ENCODE assay signal across 8 cellular contexts in genomic region chr4:15396157-15396800, GRCh38. TPM values are rescaled to one million over a fixed set of nuclear protein-coding genes. Genes with fewer than 3 reads are reported as not detected.
DNase-seq lines count a peak whose midpoint lies in the region; ATAC-seq and TF ChIP-seq lines count a peak whose summit lies in the region.

No MANE protein-coding gene starts in this region.

- 65 to 67% methylated on average over 4 of the region's 4 CpGs for WGBS in testis, 2 donors

- no peaks in the 10 kb centered on the region for H3K9me3 ChIP-seq in mucosa of descending colon
- no peaks in the 10 kb centered on the region for H3K9me3 ChIP-seq in testis

- in situ Hi-C loops in ACHN (cut with HindIII; ENCODE audit: low pct_ligation_motif_present, low pct_unique_long_range_greater_than_20kb, low sequenced_read_pairs) (no loop called here), GM13977 (cut with MboI; ENCODE audit: low pct_unique_long_range_greater_than_20kb, low sequenced_read_pairs, unreplicated experiment) (no loop called here)

- no peaks in the 10 kb centered on the region for H3K27me3 Mint-ChIP-seq in activated CD4-positive, alpha-beta T cell treated with anti-CD3 and anti-CD28 coated beads for 36 hours

- POLR2A ChIA-PET in activated CD4-positive, alpha-beta T cell treated with anti-CD3 and anti-CD28 coated beads for 36 hours (lab: Charles Lee) = interaction anchor here (0.6 to 0.7 kb wide), 2 partner anchors 153 to 196 kb away, joined by 3 to 6 read pairs; no protein-coding TSS in a partner anchor

- H3K36me3 ChIP-seq in mucosa of descending colon (ENCODE audit: low read depth) (no peaks in the 10 kb centered on the region), testis (ENCODE audit: low read depth, missing control alignments) (no peaks in the 10 kb centered on the region)

- no peaks in the 10 kb centered on the region for H3K9me3 Mint-ChIP-seq in activated CD4-positive, alpha-beta T cell treated with anti-CD3 and anti-CD28 coated beads for 36 hours (ENCODE audit: low read depth)

- H3K27ac ChIP-seq in testis = no peak overlapping the region

- no peak for TF ChIP-seq POLR2A in testis (IDR thresholded peaks at IDR 0.05)

- H3K27me3 ChIP-seq in testis = no peaks in the 10 kb centered on the region

- H3K4me3 ChIP-seq in mucosa of descending colon (no peak overlapping the region), testis (no peak overlapping the region)

- CTCF ChIA-PET in activated CD4-positive, alpha-beta T cell treated with anti-CD3 and anti-CD28 coated beads for 36 hours (lab: Charles Lee) = interaction anchor here (0.5 to 4.1 kb wide), 28 partner anchors 9 to 488 kb away, joined by 3 to 19 read pairs (median 4); no protein-coding TSS in a partner anchor

- no peaks in the 10 kb centered on the region for H3K36me3 Mint-ChIP-seq in activated CD4-positive, alpha-beta T cell treated with anti-CD3 and anti-CD28 coated beads for 36 hours (ENCODE audit: low read depth)

- intact Hi-C loops in activated CD4-positive, alpha-beta T cell treated with anti-CD3 and anti-CD28 coated beads for 36 hours (cut with DNase I, micrococcal nuclease) = loop anchor here (1.0 to 5.0 kb wide), 6 partner anchors 61 to 165 kb away; no protein-coding TSS in a partner anchor
- intact Hi-C loops in mucosa of descending colon (cut with DNase I, micrococcal nuclease) (loop anchor here (10.0 kb wide), 2 partner anchors 151 to 161 kb away; no protein-coding TSS in a partner anchor), testis (cut with DNase I; ENCODE audit: low total_unique reads) (no loop called here)

- ATAC-seq in HG02759 (IDR thresholded peaks at IDR 0.05; ENCODE audit: unreplicated experiment) = peak; percentile 88
- ATAC-seq in activated CD4-positive, alpha-beta T cell treated with anti-CD3 and anti-CD28 coated beads for 36 hours = peak; percentile 84
- peak; percentile 81 for ATAC-seq in mucosa of descending colon

- H3K4me3 Mint-ChIP-seq in activated CD4-positive, alpha-beta T cell treated with anti-CD3 and anti-CD28 coated beads for 36 hours = no peak overlapping the region

- H3K4me1 ChIP-seq in mucosa of descending colon (ENCODE audit: low read depth) = no peaks in the 10 kb centered on the region
- no peaks in the 10 kb centered on the region for H3K4me1 ChIP-seq in testis

- H3K27ac Mint-ChIP-seq in activated CD4-positive, alpha-beta T cell treated with anti-CD3 and anti-CD28 coated beads for 36 hours = no peak overlapping the region

- peak; percentile 84 for TF ChIP-seq CTCF in GM13977 (IDR thresholded peaks at IDR 0.05; ENCODE audit: extremely low read depth, insufficient read depth, missing control alignments)
- peak; percentile 48 for TF ChIP-seq CTCF in mucosa of descending colon (IDR thresholded peaks at IDR 0.05)
- peak; percentile 36 to 64 (median 39) for TF ChIP-seq CTCF in testis (IDR thresholded peaks at IDR 0.05)

- peaks cover 26% of the 10 kb centered on the region for H3K4me1 Mint-ChIP-seq in activated CD4-positive, alpha-beta T cell treated with anti-CD3 and anti-CD28 coated beads for 36 hours

- DNase-seq in ACHN (peak; percentile 50), GM13977 (ENCODE audit: low spot score) (peak; percentile 50), NCI-H1092 treated with DMSO at 0.1 percent for 48 hours (lab: John Stamatoyannopoulos, UW) (peak; percentile 22), dermis microvascular lymphatic vessel endothelial cell (ENCODE audit: low read depth in 2 of 2) (peak; percentile 21 to 55), mucosa of descending colon (peak in 2 of 3 donors; percentile 30 to 73), testis (peak; percentile 70)
- DNase-seq in activated CD4-positive, alpha-beta T cell treated with anti-CD3 and anti-CD28 coated beads for 36 hours = peak; percentile 79

RNA-seq across cellular contexts. Expression of gene C1QTNF7, which starts 31.6 kb away (rescaled TPM):
- total RNA-seq in activated CD4-positive, alpha-beta T cell treated with anti-CD3 and anti-CD28 coated beads for 36 hours = not detected
- total RNA-seq in dermis microvascular lymphatic vessel endothelial cell = not detected in 2 replicates
- total RNA-seq in mucosa of descending colon = 10 to 100 TPM in 1 of 3 donors, 1 to 10 TPM in 2; 1.3 to 13.0 (median 1.5) TPM
- total RNA-seq in testis = 1 to 10 TPM; 5.1 to 8.1 TPM
- 1.7 TPM for polyA plus RNA-seq in testis (ENCODE audit: insufficient read depth, low read depth, low replicate concordance)

Comparison
In these comparisons a context has a peak if more than half of its experiments do, and no peak if none do; other contexts are left out.
1. DNase-seq: peak in every context shown above with its lines; median percentile 79 in activated CD4-positive, alpha-beta T cell treated with anti-CD3 and anti-CD28 coated beads for 36 hours; 70 in testis; 52 in mucosa of descending colon; 50 in ACHN; 50 in GM13977; 38 in dermis microvascular lymphatic vessel endothelial cell; 22 in NCI-H1092 treated with DMSO at 0.1 percent for 48 hours.